8 cellular contexts compared by ENCODE assay signal in the genomic region with DNA sequence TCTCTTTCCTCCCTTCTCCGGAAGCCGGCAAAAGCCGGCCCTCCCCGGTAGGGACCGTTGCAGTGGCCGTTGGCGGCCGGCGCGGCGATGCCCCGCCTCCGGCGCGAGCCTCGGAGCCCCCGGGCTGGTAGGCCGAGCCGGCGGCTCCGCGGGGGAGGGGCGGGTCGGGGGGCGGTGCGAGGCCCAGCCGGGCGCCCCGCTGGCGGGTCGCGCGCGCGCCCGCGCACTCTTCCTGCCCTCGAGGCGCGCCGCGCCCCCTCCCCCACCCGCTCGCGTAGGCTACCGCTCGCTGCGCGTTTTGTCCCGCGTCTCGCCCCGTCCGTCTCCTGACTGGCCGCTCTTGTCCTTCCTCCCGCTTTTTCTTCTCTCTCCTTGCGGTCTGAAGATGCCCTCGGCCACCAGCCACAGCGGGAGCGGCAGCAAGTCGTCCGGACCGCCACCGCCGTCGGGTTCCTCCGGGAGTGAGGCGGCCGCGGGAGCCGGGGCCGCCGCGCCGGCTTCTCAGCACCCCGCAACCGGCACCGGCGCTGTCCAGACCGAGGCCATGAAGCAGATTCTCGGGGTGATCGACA.
A peak's percentile ranks its signal among the peaks of the same experiment; 100 is the strongest.
DNase-seq lines count a peak whose midpoint lies in the region; ATAC-seq and TF ChIP-seq lines count a peak whose summit lies in the region.

No MANE protein-coding gene starts in this region.

- peak; percentile 77 for DNase-seq in NCI-H146 treated with DMSO at 0.1 percent for 48 hours (lab: John Stamatoyannopoulos, UW; ENCODE audit: unreplicated experiment)
- DNase-seq in T-helper 9 cell: peak; percentile 89
- peak; percentile 48 for DNase-seq in astrocyte of the cerebellum (ENCODE audit: low read depth)
- DNase-seq in hippocampal formation (lab: John Stamatoyannopoulos, UW): peak; percentile 62 to 82
- peak; percentile 50 for DNase-seq in retinal pigment epithelial cell (ENCODE audit: low read depth)
- DNase-seq in OCI-M2 (lab: John Stamatoyannopoulos, UW; ENCODE audit: unreplicated experiment): no peak

- no peak for TF ChIP-seq CTCF in astrocyte of the cerebellum (IDR thresholded peaks at IDR 0.05; ENCODE audit: low read depth, low read length, missing control alignments)
- no peak for TF ChIP-seq CTCF in retinal pigment epithelial cell (conservative IDR thresholded peaks at IDR 0.05; ENCODE audit: low read depth, low read length)

- ATAC-seq in HG02798 (IDR thresholded peaks at IDR 0.05; ENCODE audit: poor library complexity, unreplicated experiment): peak; percentile 61

- in situ Hi-C loops in astrocyte of the cerebellum (cut with HindIII; ENCODE audit: low sequenced_read_pairs): no loop called here

- peak; percentile 65 for TF ChIP-seq POLR2A in GM15510 (IDR thresholded peaks at IDR 0.05; ENCODE audit: borderline replicate concordance, extremely low read depth, insufficient read length)

- H3K4me3 ChIP-seq in astrocyte of the cerebellum (ENCODE audit: low read depth, low read length) (peak overlapping the region; percentile 98), retinal pigment epithelial cell (ENCODE audit: low read length) (peak overlapping the region; percentile 95)
